ENCODE assay signal across 1 cellular context in the genomic region with DNA sequence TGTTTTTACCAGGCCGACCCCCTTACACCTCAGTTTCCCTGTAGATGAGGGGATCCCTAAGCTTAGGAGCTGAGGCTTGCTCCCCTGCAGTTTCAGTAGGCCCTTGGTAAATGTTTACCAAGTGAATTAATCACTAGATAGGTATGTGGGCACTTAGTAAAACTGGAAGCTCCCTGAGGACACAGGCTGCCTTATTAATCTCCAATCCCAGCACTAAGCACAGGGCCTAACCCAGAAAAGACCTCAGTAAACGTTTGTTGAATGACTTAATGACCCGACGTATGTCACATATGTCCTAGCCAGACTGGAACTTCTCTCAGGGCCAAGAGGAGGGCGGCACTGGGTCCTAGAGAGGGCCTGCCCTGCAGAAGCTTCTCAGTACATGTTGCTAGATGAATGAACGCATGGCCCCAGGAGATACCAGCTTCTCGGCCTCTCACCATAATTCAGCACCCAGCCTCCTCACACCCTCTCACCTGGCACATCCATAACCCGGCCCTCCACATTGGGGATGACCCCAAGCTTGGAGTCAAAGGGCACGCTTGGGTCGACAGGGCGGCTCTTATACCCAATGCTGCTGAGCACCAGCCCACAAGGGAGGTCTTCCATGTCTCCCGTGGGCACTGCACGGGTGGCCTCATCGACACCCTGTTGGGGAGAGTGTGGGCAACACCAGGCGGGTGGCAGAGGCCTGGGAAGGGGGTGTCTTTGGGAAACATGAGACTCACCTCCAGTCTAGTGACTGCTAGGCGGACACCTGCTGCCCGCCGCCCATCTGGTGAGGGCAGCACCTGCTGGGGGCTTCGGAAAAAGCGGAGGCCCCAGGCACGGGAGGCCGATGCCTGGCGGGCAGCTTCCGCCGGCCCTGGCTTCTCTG.
TF ChIP-seq lines count a peak whose summit lies in the region.

No MANE protein-coding gene starts in this region.

TF ChIP-seq in IMR-90, 13 proteins besides CTCF, POLR2A, EP300 and RAD21:
- no peak for TF ChIP-seq CHD1 (IDR thresholded peaks at IDR 0.05; ENCODE audit: low read depth, low read length)
- TF ChIP-seq MAZ (IDR thresholded peaks at IDR 0.05; ENCODE audit: borderline replicate concordance, low read depth, low read length): no peak
- no peak for TF ChIP-seq BHLHE40 (IDR thresholded peaks at IDR 0.05; ENCODE audit: low read depth, low read length)
- no peak for TF ChIP-seq NFE2L2 (IDR thresholded peaks at IDR 0.05; ENCODE audit: low read depth, low read length)
- TF ChIP-seq, protein P1, sequence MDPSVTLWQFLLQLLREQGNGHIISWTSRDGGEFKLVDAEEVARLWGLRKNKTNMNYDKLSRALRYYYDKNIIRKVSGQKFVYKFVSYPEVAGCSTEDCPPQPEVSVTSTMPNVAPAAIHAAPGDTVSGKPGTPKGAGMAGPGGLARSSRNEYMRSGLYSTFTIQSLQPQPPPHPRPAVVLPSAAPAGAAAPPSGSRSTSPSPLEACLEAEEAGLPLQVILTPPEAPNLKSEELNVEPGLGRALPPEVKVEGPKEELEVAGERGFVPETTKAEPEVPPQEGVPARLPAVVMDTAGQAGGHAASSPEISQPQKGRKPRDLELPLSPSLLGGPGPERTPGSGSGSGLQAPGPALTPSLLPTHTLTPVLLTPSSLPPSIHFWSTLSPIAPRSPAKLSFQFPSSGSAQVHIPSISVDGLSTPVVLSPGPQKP (IDR thresholded peaks at IDR 0.05; ENCODE audit: borderline replicate concordance, low read depth, low read length): no peak
